ENCODE assay signal across 9 cellular contexts in the genomic region with DNA sequence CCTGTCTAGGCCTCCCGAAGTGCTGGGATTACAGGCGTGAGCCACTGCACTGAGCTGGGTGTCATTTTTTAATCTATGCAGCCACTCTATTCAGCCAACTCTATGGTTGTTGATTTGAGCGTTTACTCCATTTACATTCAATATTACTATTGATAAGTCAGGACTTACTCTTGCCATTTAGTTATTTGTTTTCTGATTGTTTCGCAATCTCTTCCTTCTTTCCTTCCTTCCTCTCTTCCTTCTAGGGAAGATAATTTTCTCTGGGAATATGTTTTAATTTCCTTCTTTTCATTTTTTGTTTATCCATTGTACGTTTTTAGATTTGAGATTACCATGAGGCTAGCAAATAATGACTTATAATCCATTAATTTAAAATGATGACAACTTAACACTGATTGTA.
"Had no signal": no experiment of that assay in that cellular context is flagged by ENCODE, and none has a peak within 500 bp of the region (broad histone marks: within the 10 kb centered on the region; RNA-seq: fewer than 3 reads in every experiment).

No MANE protein-coding gene starts in this region.

- H3K9ac ChIP-seq: GM23248, KMS-11 had no signal

- H3K27ac ChIP-seq: GM23248, KMS-11 had no signal

- H2AFZ ChIP-seq: GM23248 had no signal

- H3K4me2 ChIP-seq: KMS-11 had no signal

- DNase-seq: GM23248, GOT3, H9, HCEC 1CT, Karpas-422, KBM-7 had no signal

- H3K4me3 ChIP-seq: GM23248 had no signal

- FAIRE-seq: H54, HTR-8/SVneo had no signal
